ENCODE assay signal across 25 cellular contexts in the genomic region with DNA sequence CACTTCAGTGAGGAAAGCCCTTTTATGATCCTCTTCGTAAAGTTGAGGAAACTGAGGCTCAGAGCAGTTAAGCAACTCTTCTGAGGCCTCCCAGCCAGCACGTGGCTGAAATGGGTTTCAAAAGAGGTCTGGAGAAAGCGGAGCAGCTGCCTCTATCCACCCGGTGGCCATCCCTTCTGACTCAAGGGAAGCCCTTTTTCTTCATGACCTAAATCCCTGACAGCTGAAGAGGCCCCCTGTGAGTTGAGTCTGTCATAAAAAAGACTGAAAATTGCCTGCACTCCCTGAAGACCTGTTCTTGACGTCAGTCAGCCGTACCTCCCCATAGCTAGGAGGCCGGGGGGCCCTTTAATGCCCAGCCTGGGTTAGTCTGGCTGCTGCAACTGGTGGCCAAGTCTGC. TPM values are rescaled to one million over a fixed set of nuclear protein-coding genes. Genes with fewer than 3 reads are reported as not detected.
A peak's percentile ranks its signal among the peaks of the same experiment; 100 is the strongest.
DNase-seq lines count a peak whose midpoint lies in the region; ATAC-seq and TF ChIP-seq lines count a peak whose summit lies in the region.
"Had no signal": no experiment of that assay in that cellular context is flagged by ENCODE, and none has a peak within 500 bp of the region (broad histone marks: within the 10 kb centered on the region; RNA-seq: fewer than 3 reads in every experiment).

No MANE protein-coding gene starts in this region.

- intact Hi-C loops in right cardiac atrium (cut with DNase I) (no loop called here), gastrocnemius medialis (cut with DNase I; ENCODE audit: low total_unique reads) (no loop called here), aorta (cut with DNase I) (no loop called here)

- H3K4me1 ChIP-seq in right cardiac atrium (ENCODE audit: control insufficient read depth, insufficient read depth, low read length) (peaks cover 16% of the 10 kb centered on the region), gastrocnemius medialis (peaks cover 0 to 8% of the 10 kb centered on the region in 2 donors), aorta (ENCODE audit: control insufficient read depth in 1 of 2, insufficient read depth in 2 of 2, low read length in 2 of 2) (no peaks in the 10 kb centered on the region)
- H3K4me1 ChIP-seq: pancreas had no signal

- no peaks in the 10 kb centered on the region for H3K36me3 ChIP-seq in gastrocnemius medialis
- no peaks in the 10 kb centered on the region for H3K36me3 ChIP-seq in aorta (ENCODE audit: control insufficient read depth in 1 of 2, insufficient read depth in 2 of 2, low read length in 1 of 2)
- H3K36me3 ChIP-seq: pancreas had no signal

- 75% methylated on average over 7 of the region's 7 CpGs for WGBS in right cardiac atrium
- 79 to 81% methylated on average over 7 of the region's 7 CpGs for WGBS in aorta, 2 donors

- TF ChIP-seq POLR2A in gastrocnemius medialis (IDR thresholded peaks at IDR 0.05), result no peak

- H3K27me3 ChIP-seq in right cardiac atrium (ENCODE audit: control insufficient read depth, insufficient read depth) (no peaks in the 10 kb centered on the region), gastrocnemius medialis (no peaks in the 10 kb centered on the region), aorta (ENCODE audit: control insufficient read depth in 1 of 2, insufficient read depth in 2 of 2, low read length in 1 of 2) (no peaks in the 10 kb centered on the region)
- H3K27me3 ChIP-seq: pancreas had no signal

- in situ Hi-C loops in gastrocnemius medialis (cut with MboI; ENCODE audit: low sequenced_read_pairs in 4 of 4), result no loop called here

- H3K27ac ChIP-seq in coronary artery, result peak overlapping the region; percentile 70 to 85
- peak overlapping the region; percentile 46 for H3K27ac ChIP-seq in right cardiac atrium (ENCODE audit: low read length)
- H3K27ac ChIP-seq in gastrocnemius medialis, result peak overlapping the region; percentile 7 to 62 (median 48)
- H3K27ac ChIP-seq in aorta (ENCODE audit: low read depth in 1 of 2, low read length in 2 of 2), result peak overlapping the region; percentile 14 to 49
- H3K27ac ChIP-seq: pancreas, SK-N-MC had no signal

- no peak overlapping the region for H3K4me3 ChIP-seq in coronary artery
- no peak overlapping the region for H3K4me3 ChIP-seq in right cardiac atrium (ENCODE audit: low read length)
- H3K4me3 ChIP-seq in gastrocnemius medialis, result no peak overlapping the region
- no peak overlapping the region for H3K4me3 ChIP-seq in aorta (ENCODE audit: low read length in 2 of 2)
- H3K4me3 ChIP-seq: pancreas, SK-N-MC had no signal

- TF ChIP-seq CTCF in coronary artery (IDR thresholded peaks at IDR 0.05) (no peak), gastrocnemius medialis (IDR thresholded peaks at IDR 0.05 in 4 of 5, conservative IDR thresholded peaks at IDR 0.05 in 1 of 5) (no peak)

- no peak for DNase-seq in coronary artery (ENCODE audit: low spot score)
- no peak for DNase-seq in right cardiac atrium
- DNase-seq in gastrocnemius medialis, result peak in 1 of 2 donors; percentile 52
- peak in 1 of 2 donors; percentile 60 for DNase-seq in aorta
- no peak for DNase-seq in COR-L47 (lab: John Stamatoyannopoulos, UW)
- DNase-seq: activated CD4-positive, alpha-beta T cell treated with anti-CD3 and anti-CD28 coated beads for 48 hours; activated naive CD4-positive, alpha-beta T cell treated with anti-CD3 and anti-CD28 coated beads, Interleukin-2, amount 50 U/mL, for 16 hours; caudate nucleus; CD4-positive, alpha-beta T cell; DMS 273 treated with DMSO at 0.1 percent for 48 hours; HFFc6; midbrain; NCI-H1105 treated with DMSO at 0.1 percent for 48 hours; NCI-H2029 treated with DMSO at 0.1 percent for 48 hours; NCI-H2227 treated with DMSO at 0.1 percent for 48 hours; NCI-H748 treated with DMSO at 0.1 percent for 48 hours; pancreas; RPMI8226; stimulated activated CD4-positive, alpha-beta T cell treated with anti-CD3 and anti-CD28 coated beads, Interleukin-1b, Interleukin-23, amount 100 ng/mL, for 48 hours; substantia nigra had no signal

- H3K9me3 ChIP-seq in right cardiac atrium (ENCODE audit: control insufficient read depth, low read length) (no peaks in the 10 kb centered on the region), gastrocnemius medialis (no peaks in the 10 kb centered on the region), aorta (ENCODE audit: control insufficient read depth, low read length) (no peaks in the 10 kb centered on the region)
- H3K9me3 ChIP-seq: pancreas had no signal

- ATAC-seq in right cardiac atrium (peak in 1 of 2 donors; percentile 39), gastrocnemius medialis (peak; percentile 46 to 62), aorta (ENCODE audit: low FRiP score) (no peak), HG02973 (IDR thresholded peaks at IDR 0.05; ENCODE audit: unreplicated experiment) (no peak), GM21529 (IDR thresholded peaks at IDR 0.05; ENCODE audit: unreplicated experiment) (no peak)

RNA-seq across cellular contexts. Expression of a gene that starts 10.7 kb away (rescaled TPM):
- total RNA-seq in right cardiac atrium (10 to 100 TPM in 2 of 4 donors, 1 to 10 TPM in 2; 7.2 to 17.9 (median 9.2) TPM), gastrocnemius medialis (1 to 10 TPM; 2.5 to 5.6 (median 4.4) TPM), aorta (10 to 100 TPM; 41.9 to 55.4 TPM)
- polyA plus RNA-seq in right cardiac atrium (1.6 TPM), aorta (10 to 100 TPM in 1 of 2 donors, 1 to 10 TPM in 1; 9.1 to 11.6 TPM)
- total RNA-seq: activated T-helper 1 cell treated with anti-CD3 and anti-CD28 coated beads, Interleukin-12 subunit alpha, Interleukin-12 subunit beta, Interleukin-2, Interleukin-4 antibody, amounts not matched to agents 30 ng/mL and 10 ng/mL and 1 ng/mL, durations not matched to agents 14 hours and 24 hours and 36 hours; CD4-positive, alpha-beta T cell; HFFc6; T-helper 2 cell treated with Interferon-gamma antibody and Interleukin-4, amounts not matched to agents 100 ng/mL and 5 ng/mL, for 36 hours had no signal

Comparison
In these comparisons a context has a peak if more than half of its experiments do, and no peak if none do; other contexts are left out.
1. ATAC-seq: peak in gastrocnemius medialis (2 of 2); none in aorta (single experiment), HG02973 (single experiment) and GM21529 (single experiment).
2. Peak in every context shown above with its lines, with median percentiles within 50 percentile points of each other: H3K27ac ChIP-seq.